Comparison of ENCODE assay signal across 1 cellular context in the genomic region with DNA sequence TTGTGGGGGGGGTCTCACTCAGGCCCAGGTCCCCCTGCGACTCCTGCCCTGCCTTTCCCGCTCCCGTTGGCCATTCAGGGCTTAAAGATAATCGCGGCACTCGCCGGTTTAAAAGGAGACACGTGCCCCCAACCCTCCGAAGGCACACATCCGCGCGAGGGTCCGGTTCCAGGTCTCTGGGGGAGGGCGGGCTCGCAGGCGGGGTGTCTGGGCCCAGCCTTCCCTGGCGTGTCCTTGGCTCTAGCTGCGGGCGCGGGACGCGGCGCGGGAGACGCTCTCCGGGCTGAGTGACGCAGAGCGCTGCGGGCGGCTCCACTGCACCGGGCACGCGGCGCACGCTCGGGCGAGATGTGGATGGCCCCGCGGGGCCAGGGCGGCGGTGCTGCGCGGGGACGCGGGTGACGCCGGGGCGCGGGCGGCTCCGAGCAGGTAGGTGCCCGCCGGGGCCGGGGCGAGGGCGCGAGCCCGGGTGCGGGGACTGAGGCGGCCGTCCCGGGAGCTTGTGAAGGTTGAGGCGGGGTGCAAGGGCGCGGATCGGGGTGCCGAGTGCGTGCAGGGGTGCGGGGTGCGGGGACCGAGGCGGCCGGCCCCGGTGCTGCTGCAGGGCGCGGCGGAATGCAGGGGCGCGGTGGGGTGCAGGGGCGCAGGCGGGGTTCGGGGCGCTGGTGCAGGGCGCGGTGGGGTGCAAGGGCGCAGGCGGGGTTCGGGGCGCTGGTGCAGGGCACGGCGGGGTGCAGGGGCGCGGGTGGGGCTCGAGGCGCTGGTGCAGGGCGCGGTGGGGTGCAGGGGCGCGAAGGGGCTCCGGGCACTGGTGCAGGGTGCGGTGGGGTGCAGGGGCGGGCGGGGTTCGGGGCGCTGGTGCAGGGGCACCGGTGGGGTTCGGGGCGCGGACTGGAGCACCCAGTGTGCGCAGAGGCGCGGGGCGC.
TF ChIP-seq lines count a peak whose summit lies in the region.

No MANE protein-coding gene starts in this region.

TF ChIP-seq in GM23338, 12 proteins besides CTCF, POLR2A, EP300 and RAD21:
- TF ChIP-seq NANOG (IDR thresholded peaks at IDR 0.05; ENCODE audit: borderline replicate concordance) = no peak
- peak; percentile 45 for TF ChIP-seq EZH2 (IDR thresholded peaks at IDR 0.05; ENCODE audit: low read depth, unreplicated experiment)
